ENCODE assay signal across 8 cellular contexts in the genomic region with DNA sequence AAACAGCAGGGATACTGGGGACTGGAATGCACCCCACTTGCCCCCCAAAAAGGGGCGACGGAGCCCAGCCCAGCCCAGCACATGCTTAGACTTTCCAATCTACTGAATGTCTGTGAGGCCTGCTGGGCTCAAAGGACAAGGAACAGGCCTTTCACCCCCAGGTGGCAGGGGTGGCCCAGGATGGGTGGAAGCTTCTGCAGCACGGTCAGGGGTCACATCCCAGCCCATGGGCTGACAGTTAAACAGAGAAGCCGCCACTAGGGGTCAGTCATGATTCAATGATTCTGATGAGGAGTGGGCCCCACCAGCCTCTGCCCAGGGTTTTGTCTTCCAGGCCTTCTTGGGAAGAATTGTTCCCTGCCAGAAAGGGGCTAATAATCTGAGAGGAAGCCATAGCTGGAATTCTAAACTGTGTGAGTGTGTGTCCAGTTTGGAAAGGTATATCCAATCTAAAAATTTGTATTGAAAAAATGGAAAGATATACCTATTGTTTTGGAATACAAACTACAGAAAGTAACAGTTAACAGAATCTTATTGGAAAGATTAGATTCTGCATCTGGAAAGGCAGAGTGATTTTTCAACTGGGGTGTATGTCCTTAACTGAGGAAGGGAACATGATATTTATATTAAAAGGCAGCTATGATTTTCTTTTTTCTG. TPM values are rescaled to one million over a fixed set of nuclear protein-coding genes. Genes with fewer than 3 reads are reported as not detected.
DNase-seq lines count a peak whose midpoint lies in the region; ATAC-seq and TF ChIP-seq lines count a peak whose summit lies in the region.

No MANE protein-coding gene starts in this region.

- H3K9me3 ChIP-seq in AG04450 (ENCODE audit: control insufficient read depth, insufficient read depth, low read length) = peaks cover 1% of the 10 kb centered on the region
- H3K9me3 ChIP-seq in osteoblast (ENCODE audit: low read depth, low read length) = no peaks in the 10 kb centered on the region

- H3K27ac ChIP-seq in AG04450 (ENCODE audit: low read depth, low read length) (no peak overlapping the region), osteoblast (ENCODE audit: low read depth, low read length) (no peak overlapping the region)

- no peaks in the 10 kb centered on the region for H3K79me2 ChIP-seq in osteoblast (ENCODE audit: insufficient read depth, low read length)

- DNase-seq in AG04450 (ENCODE audit: low read depth, low spot score) = no peak
- peak; percentile 0 for DNase-seq in NCI-H2196 treated with DMSO at 0.1 percent for 48 hours (lab: John Stamatoyannopoulos, UW; ENCODE audit: unreplicated experiment)
- peak; percentile 27 for DNase-seq in activated CD4-positive, alpha-beta T cell treated with anti-CD3 and anti-CD28 coated beads, Interleukin-2, amount 50 U/mL, for 1 hour
- DNase-seq in fibroblast of mammary gland (ENCODE audit: low read depth) = peak; percentile 38
- DNase-seq in osteoblast (ENCODE audit: insufficient read length, low spot score, missing footprints) = peak; percentile 95

- TF ChIP-seq CTCF in AG04450 (IDR thresholded peaks at IDR 0.05; ENCODE audit: low read depth, low read length) = peak; percentile 68
- peak; percentile 64; the same call in 1 of the 2 replicates for TF ChIP-seq CTCF in GM12875 (IDR thresholded peaks at IDR 0.05; ENCODE audit: borderline replicate concordance, insufficient read depth, low read depth, low read length)
- TF ChIP-seq CTCF in fibroblast of mammary gland (conservative IDR thresholded peaks at IDR 0.05; ENCODE audit: control insufficient read depth, insufficient read depth, low read depth, low read length) = peak; percentile 53
- peak; percentile 64 for TF ChIP-seq CTCF in osteoblast (IDR thresholded peaks at IDR 0.05; ENCODE audit: extremely low read depth, low read depth, low read length)

- peaks cover 35% of the 10 kb centered on the region for H3K27me3 ChIP-seq in AG04450 (ENCODE audit: control insufficient read depth, insufficient read depth, low read length)
- H3K27me3 ChIP-seq in osteoblast (ENCODE audit: insufficient read depth, low read length) = peaks cover 13% of the 10 kb centered on the region

- H3K4me3 ChIP-seq in AG04450 (ENCODE audit: low read depth, low read length) = no peak overlapping the region
- H3K4me3 ChIP-seq in GM12875 (ENCODE audit: low read depth, low read length) = no peak overlapping the region
- H3K4me3 ChIP-seq in fibroblast of mammary gland (ENCODE audit: control insufficient read depth, low read depth, low read length) = no peak overlapping the region
- no peak overlapping the region for H3K4me3 ChIP-seq in osteoblast (ENCODE audit: insufficient read depth, low read length)

- no peaks in the 10 kb centered on the region for H4K20me1 ChIP-seq in osteoblast (ENCODE audit: insufficient read depth, low read length)

- CTCF ChIA-PET in AG04450 (lab: Charles Lee) = interaction anchor here (0.5 to 3.0 kb wide), 21 partner anchors 13 to 569 kb away, joined by 3 to 29 read pairs (median 3); partner anchors contain the start of gene CHRNA5

- H3K36me3 ChIP-seq in osteoblast (ENCODE audit: insufficient read depth, low read length) = no peaks in the 10 kb centered on the region

- H3K4me2 ChIP-seq in osteoblast (ENCODE audit: insufficient read depth, low read length) = no peak overlapping the region

- POLR2A ChIA-PET in AG04450 (lab: Yijun Ruan, JAX) = no interaction called here

- ATAC-seq in GM21526 (IDR thresholded peaks at IDR 0.05; ENCODE audit: low FRiP score, unreplicated experiment) = no peak
- ATAC-seq in HG03108 (IDR thresholded peaks at IDR 0.05; ENCODE audit: unreplicated experiment) = no peak

- no peak overlapping the region for H2AFZ ChIP-seq in osteoblast (ENCODE audit: low read length)

- no peaks in the 10 kb centered on the region for H3K4me1 ChIP-seq in osteoblast (ENCODE audit: insufficient read depth, low read length)

RNA-seq across cellular contexts. Expression of gene CHRNB4, which starts 2.2 kb away (rescaled TPM):
- not detected in 2 replicates for polyA plus RNA-seq in AG04450 (2011; rRNA removed)
- polyA minus RNA-seq in AG04450 (2011; rRNA and poly(A)+ RNA removed) = not detected in 2 replicates
- total RNA-seq in osteoblast = not detected in 2 replicates

RNA-seq across cellular contexts. Expression of gene CHRNA3, which starts 18.0 kb away (rescaled TPM):
- not detected in 2 replicates for polyA plus RNA-seq in AG04450 (2011; rRNA removed)
- 0.14 and 0.17 TPM in 2 replicates for polyA minus RNA-seq in AG04450 (2011; rRNA and poly(A)+ RNA removed)
- not detected in 2 replicates for total RNA-seq in osteoblast
